14 cellular contexts compared by ENCODE assay signal in genomic region chr5:127080001-127080478, GRCh38. TPM values are rescaled to one million over a fixed set of nuclear protein-coding genes. Genes with fewer than 3 reads are reported as not detected.
DNase-seq lines count a peak whose midpoint lies in the region; ATAC-seq, FAIRE-seq and TF ChIP-seq lines count a peak whose summit lies in the region.
"Had no signal": no experiment of that assay in that cellular context is flagged by ENCODE, and none has a peak within 500 bp of the region (broad histone marks: within the 10 kb centered on the region; RNA-seq: fewer than 3 reads in every experiment).

No MANE protein-coding gene starts in this region.

- no peaks in the 10 kb centered on the region for H3K36me3 Mint-ChIP-seq in nephron progenitor cell (ENCODE audit: low read depth)
- no peaks in the 10 kb centered on the region for H3K36me3 Mint-ChIP-seq in stimulated activated effector memory CD8-positive, alpha-beta T cell treated with anti-CD3 and anti-CD28 coated beads, Interleukin-12 subunit alpha, Interleukin-12 subunit beta, amount 100 ng/mL, for 72 hours

- H3K4me3 ChIP-seq in IMR-90 (ENCODE audit: insufficient read depth, low read depth, low read length) = no peak overlapping the region
- H3K4me3 ChIP-seq in GM12878 = no peak overlapping the region
- H3K4me3 ChIP-seq: adrenal gland, pancreas, SK-N-MC, stomach had no signal

- no peak overlapping the region for H3K23ac ChIP-seq in IMR-90 (ENCODE audit: low read depth, low read length)

- H3K4me2 ChIP-seq in IMR-90 (ENCODE audit: low read depth, low read length) = no peak overlapping the region
- H3K4me2 ChIP-seq in GM12878 (ENCODE audit: control insufficient read depth, insufficient read depth) = no peak overlapping the region

- H2AK9ac ChIP-seq in IMR-90 (replicated peaks; ENCODE audit: low read depth, low read length, poor library complexity) = no peak overlapping the region

- ATAC-seq in IMR-90 (ENCODE audit: low read depth) (peak; percentile 53), GM12878 (no peak), HG02623 (IDR thresholded peaks at IDR 0.05; ENCODE audit: unreplicated experiment) (no peak), HG03039 (IDR thresholded peaks at IDR 0.05; ENCODE audit: unreplicated experiment) (no peak), GM21381 (IDR thresholded peaks at IDR 0.05; ENCODE audit: unreplicated experiment) (no peak)
- ATAC-seq in stimulated activated effector memory CD8-positive, alpha-beta T cell treated with anti-CD3 and anti-CD28 coated beads, Interleukin-12 subunit alpha, Interleukin-12 subunit beta, amount 100 ng/mL, for 72 hours = no peak
- ATAC-seq: pancreas had no signal

- H3K27ac ChIP-seq in IMR-90 (ENCODE audit: insufficient read depth, low read length) = no peak overlapping the region
- no peak overlapping the region for H3K27ac ChIP-seq in GM12878 (ENCODE audit: control insufficient read depth, insufficient read depth)
- H3K27ac ChIP-seq: adrenal gland, pancreas, SK-N-MC, stomach had no signal

- H3K18ac ChIP-seq in IMR-90 (ENCODE audit: low read depth, low read length) = no peak overlapping the region

- no peak overlapping the region for H4K5ac ChIP-seq in IMR-90 (ENCODE audit: low read depth, low read length)

- TF ChIP-seq POLR2A in IMR-90 (IDR thresholded peaks at IDR 0.05; ENCODE audit: low read depth, low read length) (no peak), GM12878 (IDR thresholded peaks at IDR 0.05; ENCODE audit: low read depth, low read length) (no peak)

- H3K79me1 ChIP-seq in IMR-90 (ENCODE audit: low read depth in 1 of 2, low read length in 2 of 2) = no peaks in the 10 kb centered on the region

- no peak overlapping the region for H2AK5ac ChIP-seq in IMR-90 (ENCODE audit: low read depth, low read length)

- no peak overlapping the region for H2BK15ac ChIP-seq in IMR-90 (ENCODE audit: low read depth, low read length)

- dilution Hi-C loops in IMR-90 (cut with HindIII; ENCODE audit: low sequenced_read_pairs, unreplicated experiment) = no loop called here

- no peaks in the 10 kb centered on the region for H3K9me3 ChIP-seq in IMR-90 (ENCODE audit: control insufficient read depth, insufficient read depth, low read length)
- H3K9me3 ChIP-seq in GM12878 (replicated peaks; ENCODE audit: control insufficient read depth, insufficient read depth, low read length) = no peaks in the 10 kb centered on the region
- H3K9me3 ChIP-seq: adrenal gland, pancreas, stomach had no signal

- DNase-seq in IMR-90 (no peak), NCI-H524 treated with DMSO at 0.1 percent for 48 hours (lab: John Stamatoyannopoulos, UW) (peak; percentile 73), GM12878 (ENCODE audit: low read depth, low spot score) (no peak), nephron progenitor cell (peak; percentile 21)
- DNase-seq in stimulated activated effector memory CD8-positive, alpha-beta T cell treated with anti-CD3 and anti-CD28 coated beads, Interleukin-12 subunit alpha, Interleukin-12 subunit beta, amount 100 ng/mL, for 72 hours (ENCODE audit: low spot score in 2 of 2) = no peak
- DNase-seq: adrenal gland, DMS 273 treated with DMSO at 0.1 percent for 48 hours, pancreas, stomach had no signal

- H3K9me3 Mint-ChIP-seq in nephron progenitor cell = no peaks in the 10 kb centered on the region
- H3K9me3 Mint-ChIP-seq in stimulated activated effector memory CD8-positive, alpha-beta T cell treated with anti-CD3 and anti-CD28 coated beads, Interleukin-12 subunit alpha, Interleukin-12 subunit beta, amount 100 ng/mL, for 72 hours = no peaks in the 10 kb centered on the region

- SMC1A ChIA-PET in GM12878 (lab: Charles Lee; ENCODE audit: uncharacterized antibody, unreplicated experiment) = interaction anchor here (1.0 to 1.8 kb wide), 4 partner anchors 8 to 18 kb away, joined by 3 to 5 read pairs (median 4); no protein-coding TSS in a partner anchor

- no peak overlapping the region for H2BK120ac ChIP-seq in IMR-90 (ENCODE audit: low read depth, low read length)

- in situ Hi-C loops in IMR-90 (cut with MboI; ENCODE audit: low sequenced_read_pairs) (no loop called here), GM12878 (cut with MboI) (no loop called here)

- WGBS in IMR-90 (ENCODE audit: extremely low coverage in 2 of 2, insufficient read length in 1 of 2), 2 experiments = 45% methylated on average over 3 of the region's 9 CpGs; no CpG with 5 or more reads in 1 of the 2 experiments
- WGBS in GM12878 (ENCODE audit: insufficient coverage, insufficient replicate concordance, low lambda C conversion rate, missing lambda C conversion rate) = 54% methylated on average over 9 of the region's 9 CpGs

- no peak overlapping the region for H2BK20ac ChIP-seq in IMR-90 (ENCODE audit: low read depth, low read length)

- H3K36me3 ChIP-seq in IMR-90 (ENCODE audit: control insufficient read depth, insufficient read depth, low read length) (no peaks in the 10 kb centered on the region), GM12878 (ENCODE audit: control insufficient read depth in 2 of 2, insufficient read depth in 2 of 2, low read length in 1 of 2) (no peaks in the 10 kb centered on the region)
- H3K36me3 ChIP-seq: adrenal gland, pancreas, stomach had no signal

- TF ChIP-seq CTCF in IMR-90 (conservative IDR thresholded peaks at IDR 0.05; ENCODE audit: low read depth, low read length) (no peak), GM12878 (IDR thresholded peaks at IDR 0.05 in 2 of 3, conservative IDR thresholded peaks at IDR 0.05 in 1 of 3; ENCODE audit: control insufficient read depth in 2 of 3, extremely low read depth in 1 of 3, insufficient read depth in 1 of 3, low read depth in 3 of 3, low read length in 3 of 3) (no peak), nephron progenitor cell (IDR thresholded peaks at IDR 0.05) (no peak)

- H3K9ac ChIP-seq in IMR-90 (ENCODE audit: low read depth, low read length) = no peak overlapping the region
- H3K9ac ChIP-seq in GM12878 (ENCODE audit: control insufficient read depth, insufficient read depth, low read length) = no peak overlapping the region

- H2BK5ac ChIP-seq in IMR-90 (ENCODE audit: low read depth, low read length, poor library complexity, severe bottlenecking) = no peak overlapping the region

- H3K27ac Mint-ChIP-seq in nephron progenitor cell = peak overlapping the region; percentile 60
- H3K27ac Mint-ChIP-seq in stimulated activated effector memory CD8-positive, alpha-beta T cell treated with anti-CD3 and anti-CD28 coated beads, Interleukin-12 subunit alpha, Interleukin-12 subunit beta, amount 100 ng/mL, for 72 hours = no peak overlapping the region

- RAD21 ChIA-PET in GM12878 (lab: Charles Lee; ENCODE audit: unreplicated experiment) = no interaction called here

- peaks cover 43% of the 10 kb centered on the region for H3K4me1 Mint-ChIP-seq in nephron progenitor cell
- no peaks in the 10 kb centered on the region for H3K4me1 Mint-ChIP-seq in stimulated activated effector memory CD8-positive, alpha-beta T cell treated with anti-CD3 and anti-CD28 coated beads, Interleukin-12 subunit alpha, Interleukin-12 subunit beta, amount 100 ng/mL, for 72 hours

- H2AFZ ChIP-seq in IMR-90 (replicated peaks; ENCODE audit: low read length, poor library complexity) (peak overlapping the region; percentile 38), GM12878 (ENCODE audit: control insufficient read depth, low read depth, low read length) (no peak overlapping the region)

- H3K79me2 ChIP-seq in GM12878 (ENCODE audit: control insufficient read depth, insufficient read depth, low read length) = no peaks in the 10 kb centered on the region

- H3K27me3 Mint-ChIP-seq in nephron progenitor cell (ENCODE audit: low read depth, poor library complexity) = peaks cover 3% of the 10 kb centered on the region

- no peak overlapping the region for H3K4ac ChIP-seq in IMR-90 (ENCODE audit: low read depth, low read length)

- H4K91ac ChIP-seq in IMR-90 (ENCODE audit: insufficient read depth, low read depth, low read length) = no peak overlapping the region

- no peak overlapping the region for H3K56ac ChIP-seq in IMR-90 (ENCODE audit: extremely low read depth, insufficient read depth, low read length)

- H3K14ac ChIP-seq in IMR-90 (replicated peaks; ENCODE audit: low read depth, low read length) = no peak overlapping the region

- POLR2A ChIA-PET in IMR-90 (lab: Charles Lee; ENCODE audit: unreplicated experiment) (no interaction called here), GM12878 (lab: Charles Lee) (no interaction called here)

- TF ChIP-seq RAD21 in IMR-90 (IDR thresholded peaks at IDR 0.05; ENCODE audit: low read length) (no peak), GM12878 (IDR thresholded peaks at IDR 0.05; ENCODE audit: insufficient read depth, low read depth, low read length) (no peak)

- intact Hi-C loops in IMR-90 (cut with micrococcal nuclease) (no loop called here), GM12878 (cut with micrococcal nuclease; ENCODE audit: unreplicated experiment) (no loop called here)

- CTCF ChIA-PET in IMR-90 (lab: Yijun Ruan, JAX) (no interaction called here), GM12878 (lab: Yijun Ruan, JAX) (no interaction called here)

- H3K4me3 Mint-ChIP-seq in nephron progenitor cell = peak overlapping the region; percentile 33
- no peak overlapping the region for H3K4me3 Mint-ChIP-seq in stimulated activated effector memory CD8-positive, alpha-beta T cell treated with anti-CD3 and anti-CD28 coated beads, Interleukin-12 subunit alpha, Interleukin-12 subunit beta, amount 100 ng/mL, for 72 hours

- no peak for FAIRE-seq in GM12878 (lab: Jason Lieb, UNC)
- FAIRE-seq: GM18507, pancreas had no signal

- BruUV-seq in IMR-90 (replicated peaks; lab: Mats Ljungman, UMichigan) = no TSS peak
- BruUV-seq in GM12878 (replicated peaks; lab: Mats Ljungman, UMichigan) = no TSS peak

- TF ChIP-seq EP300 in GM12878 (IDR thresholded peaks at IDR 0.05; ENCODE audit: borderline replicate concordance in 1 of 2, control insufficient read depth in 1 of 2, low read depth in 2 of 2, low read length in 2 of 2) = no peak

- peaks cover 3% of the 10 kb centered on the region; the same call in 1 of the 2 replicates for H3K4me1 ChIP-seq in IMR-90 (ENCODE audit: control insufficient read depth, insufficient read depth, low read length)
- H3K4me1 ChIP-seq in GM12878 (ENCODE audit: control insufficient read depth, insufficient read depth, low read length) = no peaks in the 10 kb centered on the region
- H3K4me1 ChIP-seq: pancreas, stomach had no signal

- H4K20me1 ChIP-seq in IMR-90 (ENCODE audit: insufficient read depth, low read length) (no peaks in the 10 kb centered on the region), GM12878 (ENCODE audit: control insufficient read depth, insufficient read depth) (no peaks in the 10 kb centered on the region)

- H3K27me3 ChIP-seq in IMR-90 (ENCODE audit: control insufficient read depth, insufficient read depth, low read length) = no peaks in the 10 kb centered on the region
- H3K27me3 ChIP-seq in GM12878 (replicated peaks in 1 of 2; ENCODE audit: control insufficient read depth in 2 of 2, insufficient read depth in 2 of 2, low read length in 1 of 2) = no peaks in the 10 kb centered on the region
- H3K27me3 ChIP-seq: adrenal gland, pancreas had no signal

- H3K9me1 ChIP-seq in IMR-90 (ENCODE audit: insufficient read depth, low read length) = 0 out of 2 replicates have a peak, but pooled peaks cover 4% of the 10 kb centered on the region

- H4K8ac ChIP-seq in IMR-90 (ENCODE audit: low read depth in 2 of 2, low read length in 2 of 2) = no peak overlapping the region

RNA-seq across cellular contexts. Expression of gene C5orf63, which starts 6.7 kb away (rescaled TPM):
- 0.72 and 0.83 TPM in 2 replicates for total RNA-seq in IMR-90 (2012; rRNA removed)
- polyA plus RNA-seq in IMR-90 (2012; rRNA removed) = 0.86 and 1.1 TPM in 2 replicates
- 0.26 and 0.51 TPM in 2 replicates for polyA plus RNA-seq in IMR-90 (2012; cell fraction: cytosol; rRNA removed)
- polyA plus RNA-seq in IMR-90 (2012; cell fraction: nucleus; rRNA removed; ENCODE audit: low replicate concordance) = 0.34 and 1.8 TPM in 2 replicates
- total RNA-seq in GM12878 (2013; cell fraction: nucleolus; rRNA removed) = 48.1 and 52.3 TPM in 2 replicates
- total RNA-seq in GM12878 (2014; rRNA removed) = 9.9 and 12.2 TPM in 2 replicates
- total RNA-seq in GM12878 (2014; rRNA removed; fragmentation: Illumina TruSeq; extraction: Trizol) = 8.7 and 10.2 TPM in 2 replicates
- total RNA-seq in GM12878 (2021) = 10.2 and 12.8 TPM in 2 replicates
- polyA plus RNA-seq in GM12878 (2011; ENCODE audit: low read depth) = 12.8 TPM
- polyA plus RNA-seq in GM12878 (2011; rRNA removed) = 9.4 and 14.4 TPM in 2 replicates
- 4.2 and 4.4 TPM in 2 replicates for polyA plus RNA-seq in GM12878 (2011; cell fraction: cytosol; rRNA removed)
- 14.3 and 17.2 TPM in 2 replicates for polyA plus RNA-seq in GM12878 (2011; cell fraction: nucleus; rRNA removed)
- 7.0 and 11.7 TPM in 2 replicates for polyA plus RNA-seq in GM12878 (2012)
- polyA plus RNA-seq in GM12878 (2014; fragmentation: Illumina TruSeq; extraction: Trizol) = 13.6 and 19.1 TPM in 2 replicates
- 10 to 100 TPM; 48.5 to 54.3 TPM for polyA plus RNA-seq in GM12878 (2014; fragmentation: Nextera tagmentation; extraction: Ambion mirVana)
- 10.2 and 10.4 TPM in 2 replicates for polyA plus RNA-seq in GM12878 (2014; rRNA removed)
- polyA plus RNA-seq in GM12878 (2016; fragmentation: Nextera tagmentation; extraction: Ambion mirVana) = 10 to 100 TPM; 24.4 to 26.5 TPM
- 4.6 and 4.9 TPM in 2 replicates for polyA minus RNA-seq in GM12878 (2011; rRNA and poly(A)+ RNA removed)
- polyA minus RNA-seq in GM12878 (2011; cell fraction: cytosol; rRNA and poly(A)+ RNA removed) = 0.53 and 3.5 TPM in 2 replicates
- 5.7 and 7.3 TPM in 2 replicates for polyA minus RNA-seq in GM12878 (2011; cell fraction: nucleus; rRNA and poly(A)+ RNA removed)

RNA-seq across cellular contexts. Expression of gene MARCHF3, which starts 49.7 kb away (rescaled TPM):
- 17.8 and 18.8 TPM in 2 replicates for total RNA-seq in IMR-90 (2012; rRNA removed)
- 9.5 and 11.2 TPM in 2 replicates for polyA plus RNA-seq in IMR-90 (2012; rRNA removed)
- polyA plus RNA-seq in IMR-90 (2012; cell fraction: cytosol; rRNA removed) = 4.8 and 7.7 TPM in 2 replicates
- polyA plus RNA-seq in IMR-90 (2012; cell fraction: nucleus; rRNA removed; ENCODE audit: low replicate concordance) = 5.2 and 10.5 TPM in 2 replicates
- total RNA-seq in GM12878 (2013; cell fraction: nucleolus; rRNA removed) = 51.9 and 61.9 TPM in 2 replicates
- 13.4 and 16.9 TPM in 2 replicates for total RNA-seq in GM12878 (2014; rRNA removed)
- total RNA-seq in GM12878 (2014; rRNA removed; fragmentation: Illumina TruSeq; extraction: Trizol) = 9.5 and 10.2 TPM in 2 replicates
- total RNA-seq in GM12878 (2021) = 12.3 and 14.5 TPM in 2 replicates
- 2.1 TPM for polyA plus RNA-seq in GM12878 (2011; ENCODE audit: low read depth)
- 24.1 and 24.7 TPM in 2 replicates for polyA plus RNA-seq in GM12878 (2011; rRNA removed)
- 16.4 and 20.5 TPM in 2 replicates for polyA plus RNA-seq in GM12878 (2011; cell fraction: cytosol; rRNA removed)
- polyA plus RNA-seq in GM12878 (2011; cell fraction: nucleus; rRNA removed) = 16.0 and 19.7 TPM in 2 replicates
- polyA plus RNA-seq in GM12878 (2012) = 3.8 and 4.4 TPM in 2 replicates
- 8.5 and 11.1 TPM in 2 replicates for polyA plus RNA-seq in GM12878 (2014; fragmentation: Illumina TruSeq; extraction: Trizol)
- 1 to 10 TPM; 3.6 to 6.4 TPM for polyA plus RNA-seq in GM12878 (2014; fragmentation: Nextera tagmentation; extraction: Ambion mirVana)
- 5.7 and 7.9 TPM in 2 replicates for polyA plus RNA-seq in GM12878 (2014; rRNA removed)
- polyA plus RNA-seq in GM12878 (2016; fragmentation: Nextera tagmentation; extraction: Ambion mirVana) = 10 to 100 TPM; 15.4 to 17.4 TPM
- polyA minus RNA-seq in GM12878 (2011; rRNA and poly(A)+ RNA removed) = 30.8 and 39.3 TPM in 2 replicates
- polyA minus RNA-seq in GM12878 (2011; cell fraction: cytosol; rRNA and poly(A)+ RNA removed) = 8.4 and 10.8 TPM in 2 replicates
- 23.6 and 31.9 TPM in 2 replicates for polyA minus RNA-seq in GM12878 (2011; cell fraction: nucleus; rRNA and poly(A)+ RNA removed)

Comparison
In these comparisons a context has a peak if more than half of its experiments do, and no peak if none do; other contexts are left out.
1. DNase-seq: peak in NCI-H524 treated with DMSO at 0.1 percent for 48 hours (single experiment) and nephron progenitor cell (single experiment); none in IMR-90 (single experiment), GM12878 (single experiment) and stimulated activated effector memory CD8-positive, alpha-beta T cell treated with anti-CD3 and anti-CD28 coated beads, Interleukin-12 subunit alpha, Interleukin-12 subunit beta, amount 100 ng/mL, for 72 hours (0 of 2).